In genomic region chr14:91103116-91103515, GRCh38 we compare ENCODE assay signal across 20 cellular contexts. TPM values are rescaled to one million over a fixed set of nuclear protein-coding genes. Genes with fewer than 3 reads are reported as not detected.
DNase-seq lines count a peak whose midpoint lies in the region; ATAC-seq and TF ChIP-seq lines count a peak whose summit lies in the region.
"Had no signal": no experiment of that assay in that cellular context is flagged by ENCODE, and none has a peak within 500 bp of the region (broad histone marks: within the 10 kb centered on the region; RNA-seq: fewer than 3 reads in every experiment).

No MANE protein-coding gene starts in this region.

- TF ChIP-seq POLR2A in esophagus muscularis mucosa (IDR thresholded peaks at IDR 0.05; ENCODE audit: low read depth), result no peak

- in situ Hi-C loops in G401 (cut with HindIII; ENCODE audit: low sequenced_read_pairs), result no loop called here

- intact Hi-C loops in esophagus muscularis mucosa (cut with DNase I), result no loop called here

- H3K27me3 ChIP-seq in esophagus muscularis mucosa, result no peaks in the 10 kb centered on the region

- TF ChIP-seq CTCF in esophagus muscularis mucosa (IDR thresholded peaks at IDR 0.05), result no peak

- no peaks in the 10 kb centered on the region for H3K36me3 ChIP-seq in esophagus muscularis mucosa
- H3K36me3 ChIP-seq: HAP-1 had no signal

- no peak for ATAC-seq in HG03280 (IDR thresholded peaks at IDR 0.05; ENCODE audit: unreplicated experiment)
- ATAC-seq in HG03354 (IDR thresholded peaks at IDR 0.05; ENCODE audit: poor library complexity, severe bottlenecking, unreplicated experiment), result no peak

- DNase-seq in Ammon's horn (ENCODE audit: low spot score), result peak; percentile 35
- peak; percentile 88 for DNase-seq in G401 (ENCODE audit: low spot score)
- DNase-seq in esophagus muscularis mucosa (ENCODE audit: extremely low spot score), result no peak
- peak; percentile 16 for DNase-seq in middle frontal gyrus (ENCODE audit: extremely low spot score, low spot score)
- DNase-seq in hypothalamus (lab: John Stamatoyannopoulos, UW), result no peak
- no peak for DNase-seq in activated naive CD4-positive, alpha-beta T cell treated with anti-CD3 and anti-CD28 coated beads, Interleukin-2, amount 50 U/mL, for 16 hours
- DNase-seq: ACHN, DND-41, GM23248, IMR-90, NCI-H1417, NCI-H1930, NCI-H510A, NCI-H748 treated with DMSO at 0.1 percent for 48 hours, SHP77 had no signal

- peak overlapping the region in 3 of 4 donors; percentile 38 to 62 (median 50) for H3K27ac ChIP-seq in esophagus muscularis mucosa (replicated peaks in 1 of 4)
- H3K27ac ChIP-seq: C4-2B, GM23248, SK-N-MC had no signal

- WGBS in esophagus muscularis mucosa, result 48% methylated on average over 8 of the region's 8 CpGs

- no peak overlapping the region for H3K4me3 ChIP-seq in esophagus muscularis mucosa
- H3K4me3 ChIP-seq: GM23248, HAP-1, SK-N-MC had no signal

- H3K4me1 ChIP-seq in esophagus muscularis mucosa, result peaks cover 3 to 55% (median 36%) of the 10 kb centered on the region in 4 donors
- H3K4me1 ChIP-seq: HAP-1 had no signal

- no peak for TF ChIP-seq EP300 in esophagus muscularis mucosa (IDR thresholded peaks at IDR 0.05)

- no peaks in the 10 kb centered on the region for H3K9me3 ChIP-seq in esophagus muscularis mucosa
- H3K9me3 ChIP-seq: HAP-1 had no signal

RNA-seq across cellular contexts. Expression of gene DGLUCY, which starts 10.8 kb away (rescaled TPM):
- total RNA-seq in G401 (2014; rRNA removed; shearing (Covaris generic)), result 58.9 and 91.4 TPM in 2 replicates
- total RNA-seq in esophagus muscularis mucosa, result 10 to 100 TPM; 47.2 to 88.2 (median 66.5) TPM

RNA-seq across cellular contexts. Expression of gene RPS6KA5, which starts 42.7 kb away (rescaled TPM):
- 0.78 and 2.6 TPM in 2 replicates for total RNA-seq in G401 (2014; rRNA removed; shearing (Covaris generic))
- 10 to 100 TPM; 30.8 to 40.6 (median 35.0) TPM for total RNA-seq in esophagus muscularis mucosa

Comparison
In these comparisons a context has a peak if more than half of its experiments do, and no peak if none do; other contexts are left out.
1. DNase-seq: peak in Ammon's horn (single experiment), G401 (single experiment) and middle frontal gyrus (single experiment); none in esophagus muscularis mucosa (single experiment), hypothalamus (0 of 51) and activated naive CD4-positive, alpha-beta T cell treated with anti-CD3 and anti-CD28 coated beads, Interleukin-2, amount 50 U/mL, for 16 hours (single experiment).